Comparison of ENCODE assay signal across 15 cellular contexts in genomic region chr6:98586163-98586562, GRCh38.
A peak's percentile ranks its signal among the peaks of the same experiment; 100 is the strongest.
DNase-seq lines count a peak whose midpoint lies in the region; TF ChIP-seq lines count a peak whose summit lies in the region.
"Had no signal": no experiment of that assay in that cellular context is flagged by ENCODE, and none has a peak within 500 bp of the region (broad histone marks: within the 10 kb centered on the region; RNA-seq: fewer than 3 reads in every experiment).

No MANE protein-coding gene starts in this region.

- H3K4me1 ChIP-seq in adrenal gland (replicated peaks in 1 of 2): no peaks in the 10 kb centered on the region
- no peaks in the 10 kb centered on the region for H3K4me1 ChIP-seq in CD4-positive, alpha-beta memory T cell (ENCODE audit: insufficient read depth, low read length)
- H3K4me1 ChIP-seq: BLaER1 treated with 17β-estradiol and CSF1 and Interleukin-3, amounts not matched to agents 10 nM and 100 nM had no signal

- H3K4me3 ChIP-seq in WERI-Rb-1 (ENCODE audit: low read depth, low read length): no peak overlapping the region
- no peak overlapping the region for H3K4me3 ChIP-seq in adrenal gland
- H3K4me3 ChIP-seq in CD4-positive, alpha-beta memory T cell (ENCODE audit: low read length in 2 of 2): no peak overlapping the region
- H3K4me3 ChIP-seq: BLaER1 treated with 17β-estradiol and CSF1 and Interleukin-3, amounts not matched to agents 10 nM and 100 nM had no signal

- no peak overlapping the region for H3K27ac ChIP-seq in WERI-Rb-1
- H3K27ac ChIP-seq in adrenal gland: no peak overlapping the region
- H3K27ac ChIP-seq in CD4-positive, alpha-beta memory T cell (ENCODE audit: low read depth, low read length): no peak overlapping the region
- H3K27ac ChIP-seq: BLaER1 treated with 17β-estradiol and CSF1 and Interleukin-3, amounts not matched to agents 10 nM and 100 nM; HL-60 had no signal

- no peaks in the 10 kb centered on the region for H3K36me3 Mint-ChIP-seq in CD4-positive, alpha-beta memory T cell

- TF ChIP-seq POLR2A in adrenal gland (IDR thresholded peaks at IDR 0.05): no peak

- peak; percentile 11 for DNase-seq in NCI-H82 (lab: John Stamatoyannopoulos, UW)
- DNase-seq in NCI-H82 treated with DMSO at 0.1 percent for 48 hours (lab: John Stamatoyannopoulos, UW; ENCODE audit: unreplicated experiment): no peak
- DNase-seq in WERI-Rb-1: no peak
- peak; percentile 17 for DNase-seq in iPS-NIHi11 (ENCODE audit: low spot score)
- no peak for DNase-seq in NCI-H2107 (lab: John Stamatoyannopoulos, UW)
- no peak for DNase-seq in adrenal gland
- no peak for DNase-seq in CD4-positive, alpha-beta memory T cell
- DNase-seq: 8988T; AML-193; CD4-positive, alpha-beta T cell; DMS153; DMS79 treated with DMSO at 0.1 percent for 48 hours; EL had no signal

- no peak overlapping the region for H3K4me3 Mint-ChIP-seq in CD4-positive, alpha-beta memory T cell
- H3K4me3 Mint-ChIP-seq: CD4-positive, alpha-beta T cell had no signal

- 0 out of 2 replicates have a peak, but pooled peaks have one; percentile 11 for TF ChIP-seq CTCF in WERI-Rb-1 (IDR thresholded peaks at IDR 0.05; ENCODE audit: low read depth, low read length)
- TF ChIP-seq CTCF in adrenal gland (IDR thresholded peaks at IDR 0.05): no peak

- 0 to 88% (median 32%) methylated on average over 1 of the region's 1 CpG for WGBS in adrenal gland, 4 donors

- H3K27me3 ChIP-seq in WERI-Rb-1 (ENCODE audit: insufficient read depth, low read depth, severe bottlenecking) (no peaks in the 10 kb centered on the region), adrenal gland (no peaks in the 10 kb centered on the region)
- no peaks in the 10 kb centered on the region for H3K27me3 ChIP-seq in CD4-positive, alpha-beta memory T cell (ENCODE audit: insufficient read depth, low read length)
- H3K27me3 ChIP-seq: BLaER1 treated with 17β-estradiol and CSF1 and Interleukin-3, amounts not matched to agents 10 nM and 100 nM had no signal

- CTCF ChIA-PET in CD4-positive, alpha-beta memory T cell (lab: Charles Lee; ENCODE audit: partially characterized antibody): no interaction called here

- peaks cover 0 to 2% (median 0%) of the 10 kb centered on the region in 8 donors for H3K9me3 Mint-ChIP-seq in CD4-positive, alpha-beta memory T cell
- H3K9me3 Mint-ChIP-seq: CD4-positive, alpha-beta T cell had no signal

- intact Hi-C loops in adrenal gland (cut with DNase I): no loop called here
- intact Hi-C loops in CD4-positive, alpha-beta memory T cell (cut with micrococcal nuclease): no loop called here

- H3K36me3 ChIP-seq in WERI-Rb-1 (no peaks in the 10 kb centered on the region), adrenal gland (replicated peaks in 1 of 2) (no peaks in the 10 kb centered on the region)
- no peaks in the 10 kb centered on the region for H3K36me3 ChIP-seq in CD4-positive, alpha-beta memory T cell (ENCODE audit: insufficient read depth, low read length)
- H3K36me3 ChIP-seq: BLaER1 treated with 17β-estradiol and CSF1 and Interleukin-3, amounts not matched to agents 10 nM and 100 nM had no signal

- H3K27ac Mint-ChIP-seq in CD4-positive, alpha-beta memory T cell: no peak overlapping the region
- H3K27ac Mint-ChIP-seq: CD4-positive, alpha-beta T cell had no signal

- H3K27me3 Mint-ChIP-seq in CD4-positive, alpha-beta memory T cell: peaks cover 0 to 3% of the 10 kb centered on the region in 2 donors

- POLR2A ChIA-PET in CD4-positive, alpha-beta memory T cell (lab: Charles Lee; ENCODE audit: partially characterized antibody): no interaction called here

- no peaks in the 10 kb centered on the region for H3K4me1 Mint-ChIP-seq in CD4-positive, alpha-beta memory T cell

- H3K9me3 ChIP-seq in WERI-Rb-1 (ENCODE audit: severe bottlenecking): no peaks in the 10 kb centered on the region
- H3K9me3 ChIP-seq in adrenal gland (replicated peaks in 1 of 3): no peaks in the 10 kb centered on the region
- H3K9me3 ChIP-seq in CD4-positive, alpha-beta memory T cell (ENCODE audit: control insufficient read depth in 1 of 2, low read length in 2 of 2): no peaks in the 10 kb centered on the region
- H3K9me3 ChIP-seq: BLaER1 treated with 17β-estradiol and CSF1 and Interleukin-3, amounts not matched to agents 10 nM and 100 nM had no signal

Comparison
In these comparisons a context has a peak if more than half of its experiments do, and no peak if none do; other contexts are left out.
1. DNase-seq: peak in NCI-H82 (single experiment) and iPS-NIHi11 (single experiment); none in NCI-H82 treated with DMSO at 0.1 percent for 48 hours (single experiment), WERI-Rb-1 (single experiment), NCI-H2107 (single experiment), adrenal gland (0 of 7) and CD4-positive, alpha-beta memory T cell (0 of 5).